ENCODE assay signal across 8 cellular contexts in genomic region chr5:111224561-111224989, GRCh38. TPM values are rescaled to one million over a fixed set of nuclear protein-coding genes. Genes with fewer than 3 reads are reported as not detected.
DNase-seq lines count a peak whose midpoint lies in the region; ATAC-seq and TF ChIP-seq lines count a peak whose summit lies in the region.

No MANE protein-coding gene starts in this region.

- H3K27me3 ChIP-seq in colonic mucosa = peaks cover 17% of the 10 kb centered on the region

- peaks cover 38% of the 10 kb centered on the region for H3K27me3 Mint-ChIP-seq in nephron (ENCODE audit: low read depth)

- H3K9me3 ChIP-seq in KOPT-K1 (ENCODE audit: insufficient read depth, low read length, poor library complexity, severe bottlenecking) (no peaks in the 10 kb centered on the region), colonic mucosa (no peaks in the 10 kb centered on the region)

- no peak overlapping the region for H3K27ac Mint-ChIP-seq in nephron

- H3K4me1 ChIP-seq in colonic mucosa = peaks cover 3% of the 10 kb centered on the region

- intact Hi-C loops in colonic mucosa (cut with DNase I) = no loop called here

- peak overlapping the region in 1 of 2 donors; percentile 41 for H3K9ac ChIP-seq in colonic mucosa (ENCODE audit: low read depth in 2 of 2, low read length in 2 of 2)

- H3K4me3 ChIP-seq in colonic mucosa = peak overlapping the region; percentile 42

- TF ChIP-seq CTCF in colonic mucosa (IDR thresholded peaks at IDR 0.05) = no peak
- TF ChIP-seq CTCF in nephron (IDR thresholded peaks at IDR 0.05; ENCODE audit: unreplicated experiment in 3 of 3) = no peak

- no peaks in the 10 kb centered on the region for H3K36me3 Mint-ChIP-seq in nephron (ENCODE audit: low read depth)

- H3K36me3 ChIP-seq in KOPT-K1 (ENCODE audit: insufficient read depth, low read length) (no peaks in the 10 kb centered on the region), colonic mucosa (no peaks in the 10 kb centered on the region)

- peaks cover 15% of the 10 kb centered on the region for H3K4me1 Mint-ChIP-seq in nephron

- H3K27ac ChIP-seq in KOPT-K1 (ENCODE audit: low read depth, low read length, poor library complexity, severe bottlenecking) = peak overlapping the region; percentile 93
- peak overlapping the region; percentile 15 for H3K27ac ChIP-seq in colonic mucosa

- peak overlapping the region; percentile 88 to 93 (median 91) for H3K4me3 Mint-ChIP-seq in nephron

- H3K9me3 Mint-ChIP-seq in nephron = no peaks in the 10 kb centered on the region

- ATAC-seq in GM21786 (IDR thresholded peaks at IDR 0.05; ENCODE audit: unreplicated experiment) = peak; percentile 26

- peak; percentile 68 for DNase-seq in DMS 273 (lab: John Stamatoyannopoulos, UW; ENCODE audit: unreplicated experiment)
- no peak for DNase-seq in DMS 273 treated with DMSO at 0.1 percent for 48 hours (lab: John Stamatoyannopoulos, UW)
- DNase-seq in colonic mucosa = no peak
- no peak for DNase-seq in DMS153 treated with DMSO at 0.1 percent for 48 hours (lab: John Stamatoyannopoulos, UW; ENCODE audit: unreplicated experiment)
- DNase-seq in NCI-H2029 treated with DMSO at 0.1 percent for 48 hours (lab: John Stamatoyannopoulos, UW) = no peak

RNA-seq across cellular contexts. Expression of gene CAMK4, which starts 0.4 kb away (rescaled TPM):
- total RNA-seq in colonic mucosa = 1 to 10 TPM; 2.4 to 2.9 TPM
